Comparison of ENCODE assay signal across 25 cellular contexts in the genomic region with DNA sequence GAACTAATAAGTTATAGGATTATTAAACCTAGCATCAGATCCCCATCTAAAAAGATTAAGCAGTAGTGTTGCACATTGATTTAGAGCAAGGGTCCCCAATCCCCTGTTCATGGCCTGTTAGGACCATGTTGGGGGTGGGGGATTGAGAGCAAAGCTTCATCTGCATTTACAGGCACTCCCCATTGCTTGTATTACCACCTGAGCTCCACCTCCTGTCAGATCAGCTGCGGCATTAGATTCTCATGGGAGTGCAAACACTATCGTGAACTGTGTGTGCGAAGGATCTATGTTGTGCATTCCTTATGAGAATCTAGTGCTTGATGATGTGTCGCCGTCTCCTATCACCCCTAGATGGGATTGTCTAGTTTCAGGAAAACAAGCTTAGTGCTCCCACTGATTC. TPM values are rescaled to one million over a fixed set of nuclear protein-coding genes. Genes with fewer than 3 reads are reported as not detected.
"Had no signal": no experiment of that assay in that cellular context is flagged by ENCODE, and none has a peak within 500 bp of the region (broad histone marks: within the 10 kb centered on the region; RNA-seq: fewer than 3 reads in every experiment).

No MANE protein-coding gene starts in this region.

- H3K4me1 ChIP-seq: SJCRH30 had no signal

- H3K27ac ChIP-seq: brain microvascular endothelial cell, cardiac muscle cell, Peyer's patch, RWPE1, SJCRH30, WERI-Rb-1 had no signal

- H3K36me3 ChIP-seq: brain microvascular endothelial cell, cardiac muscle cell, Peyer's patch, SJCRH30, WERI-Rb-1 had no signal

- H3K4me2 ChIP-seq: SK-N-SH had no signal

- H3K36me3 Mint-ChIP-seq: activated naive CD8-positive, alpha-beta T cell treated with anti-CD3 and anti-CD28 coated beads for 36 hours had no signal

- H3K4me3 Mint-ChIP-seq: activated naive CD4-positive, alpha-beta T cell treated with anti-CD3 and anti-CD28 coated beads, Interleukin-2, amount 10 ng/mL, durations not matched to agents 7 days and 5 days; activated naive CD8-positive, alpha-beta T cell treated with anti-CD3 and anti-CD28 coated beads for 36 hours had no signal

- H3K9me3 ChIP-seq: Peyer's patch, SJCRH30, SK-N-SH had no signal

- H3K9me3 Mint-ChIP-seq: activated naive CD4-positive, alpha-beta T cell treated with anti-CD3 and anti-CD28 coated beads, Interleukin-2, amount 10 ng/mL, durations not matched to agents 7 days and 5 days; activated naive CD8-positive, alpha-beta T cell treated with anti-CD3 and anti-CD28 coated beads for 36 hours; activated T-helper 17 cell treated with anti-CD3 and anti-CD28 coated beads, Interleukin-2, amount 50 U/mL, for 72 hours had no signal

- H3K4me3 ChIP-seq: cardiac muscle cell, Peyer's patch, SJCRH30 had no signal

- H3K27me3 Mint-ChIP-seq: activated naive CD8-positive, alpha-beta T cell treated with anti-CD3 and anti-CD28 coated beads for 36 hours; activated T-helper 17 cell treated with anti-CD3 and anti-CD28 coated beads, Interleukin-2, amount 50 U/mL, for 72 hours had no signal

- H3K27ac Mint-ChIP-seq: activated naive CD4-positive, alpha-beta T cell treated with anti-CD3 and anti-CD28 coated beads, Interleukin-2, amount 10 ng/mL, durations not matched to agents 7 days and 5 days; activated naive CD8-positive, alpha-beta T cell treated with anti-CD3 and anti-CD28 coated beads for 36 hours; activated T-helper 17 cell treated with anti-CD3 and anti-CD28 coated beads, Interleukin-2, amount 50 U/mL, for 72 hours had no signal

- H3K9me2 ChIP-seq: SK-N-SH had no signal

- ATAC-seq: activated CD4-positive, CD25-positive, alpha-beta regulatory T cell treated with anti-CD3 and anti-CD28 coated beads, Interleukin-2, amount 50 U/mL, for 24 hours; activated T-helper 17 cell treated with anti-CD3 and anti-CD28 coated beads, Interleukin-2, amount 50 U/mL, for 72 hours had no signal

- DNase-seq: activated CD4-positive, alpha-beta T cell treated with anti-CD3 and anti-CD28 coated beads for 4 hours; activated gamma-delta T cell treated with Interleukin-2 at 50 U/mL for 16 hours; activated naive CD4-positive, alpha-beta T cell treated with anti-CD3 and anti-CD28 coated beads, Interleukin-2, amount 10 ng/mL, durations not matched to agents 7 days and 5 days; activated naive CD8-positive, alpha-beta T cell treated with anti-CD3 and anti-CD28 coated beads for 36 hours; activated T-cell treated with anti-CD3 and anti-CD28 coated beads for 4 hours; activated T-cell treated with anti-CD3 and anti-CD28 coated beads, Interleukin-2, amount 50 U/mL, for 48 hours; brain microvascular endothelial cell; Kasumi-1; NCI-H1105 treated with DMSO at 0.1 percent for 48 hours; NCI-H1436 treated with DMSO at 0.1 percent for 48 hours; NCI-H187; NCI-H2081; NCI-H510A treated with DMSO at 0.1 percent for 48 hours; NCI-H69; NK-92 treated with Interleukin-12 subunit alpha and Interleukin-12 subunit beta, amount 100 ng/mL, for 24 hours; Peyer's patch; Right ventricle myocardium superior; SJCRH30; SK-N-SH; T-helper 1 cell; WERI-Rb-1 had no signal

- H3K27me3 ChIP-seq: brain microvascular endothelial cell, cardiac muscle cell, Peyer's patch had no signal

RNA-seq across cellular contexts. Expression of a gene that starts 27.9 kb away (rescaled TPM):
- total RNA-seq: cardiac muscle cell, SJCRH30 had no signal
- polyA plus RNA-seq: cardiac muscle cell, SK-N-SH had no signal
